8 cellular contexts compared by ENCODE assay signal in the genomic region with DNA sequence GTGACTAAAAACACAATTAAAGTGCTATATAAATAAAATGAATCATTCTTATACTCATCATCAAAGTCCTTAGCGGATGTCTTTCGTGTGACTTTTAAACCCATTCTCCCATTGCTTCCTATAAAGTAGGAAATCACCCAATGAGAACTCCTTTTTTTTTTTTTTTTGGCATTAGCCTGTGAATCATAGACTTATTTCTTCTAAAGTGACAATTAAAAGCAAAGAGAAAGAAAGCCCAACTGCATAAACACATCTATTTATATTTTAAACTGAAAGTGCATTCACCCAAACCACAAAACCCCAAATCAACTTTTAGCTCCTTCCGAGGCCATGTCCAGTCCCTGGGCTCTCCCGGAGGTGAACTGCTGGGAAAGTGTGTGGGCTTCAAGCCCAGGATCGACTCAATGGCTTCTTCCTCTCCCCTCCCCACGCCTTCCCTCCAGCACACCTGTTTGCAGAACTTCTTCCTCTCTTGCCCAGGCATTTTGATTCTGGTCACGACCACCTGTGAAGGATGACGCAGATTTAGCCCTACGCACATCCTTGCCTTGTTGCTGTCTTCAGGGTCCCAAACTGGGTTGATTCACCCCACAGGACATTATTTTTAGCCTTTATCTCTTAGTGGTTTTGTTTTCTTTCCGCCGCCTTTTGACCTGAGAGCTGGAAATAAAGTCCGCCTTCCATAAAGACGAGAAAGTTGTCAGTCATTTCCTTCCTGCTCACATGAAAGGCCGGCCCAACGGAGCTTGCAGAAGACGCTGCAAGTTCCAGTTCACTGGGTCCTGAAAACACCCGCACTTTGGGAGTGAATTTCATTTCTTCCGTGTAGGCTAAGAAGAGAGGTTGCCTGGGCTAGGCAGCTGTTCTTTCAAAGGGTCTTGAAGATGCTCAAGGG.
DNase-seq lines count a peak whose midpoint lies in the region; ATAC-seq and TF ChIP-seq lines count a peak whose summit lies in the region.

No MANE protein-coding gene starts in this region.

- H3K79me2 ChIP-seq in parathyroid adenoma, result no peaks in the 10 kb centered on the region

- no peak overlapping the region for H3K9ac ChIP-seq in parathyroid adenoma

- no peak overlapping the region for H2AFZ ChIP-seq in parathyroid adenoma

- peak overlapping the region; percentile 68 for H3K4me3 Mint-ChIP-seq in activated naive CD4-positive, alpha-beta T cell treated with anti-CD3 and anti-CD28 coated beads, Interleukin-2, amount 10 ng/mL, durations not matched to agents 7 days and 5 days
- peak overlapping the region; percentile 66 for H3K4me3 Mint-ChIP-seq in activated CD4-positive, alpha-beta T cell treated with anti-CD3 and anti-CD28 coated beads, Interleukin-2, amount 10 ng/mL, durations not matched to agents 7 days and 5 days

- peaks cover 20% of the 10 kb centered on the region for H3K27me3 Mint-ChIP-seq in activated naive CD4-positive, alpha-beta T cell treated with anti-CD3 and anti-CD28 coated beads, Interleukin-2, amount 10 ng/mL, durations not matched to agents 7 days and 5 days
- H3K27me3 Mint-ChIP-seq in activated CD4-positive, alpha-beta T cell treated with anti-CD3 and anti-CD28 coated beads, Interleukin-2, amount 10 ng/mL, durations not matched to agents 7 days and 5 days, result peaks cover 23% of the 10 kb centered on the region

- H3K4me1 Mint-ChIP-seq in activated naive CD4-positive, alpha-beta T cell treated with anti-CD3 and anti-CD28 coated beads, Interleukin-2, amount 10 ng/mL, durations not matched to agents 7 days and 5 days, result peaks cover 16% of the 10 kb centered on the region
- peaks cover 15% of the 10 kb centered on the region for H3K4me1 Mint-ChIP-seq in activated CD4-positive, alpha-beta T cell treated with anti-CD3 and anti-CD28 coated beads, Interleukin-2, amount 10 ng/mL, durations not matched to agents 7 days and 5 days

- H3K9me3 ChIP-seq in parathyroid adenoma (ENCODE audit: control insufficient read depth, low read length), result no peaks in the 10 kb centered on the region

- peak; percentile 82 for ATAC-seq in HG02981 (IDR thresholded peaks at IDR 0.05; ENCODE audit: unreplicated experiment)

- CTCF ChIA-PET in activated naive CD4-positive, alpha-beta T cell treated with anti-CD3 and anti-CD28 coated beads, Interleukin-2, amount 10 ng/mL, durations not matched to agents 7 days and 5 days (lab: Charles Lee), result interaction anchor here (0.5 to 1.2 kb wide), 5 partner anchors 13 to 531 kb away, joined by 3 read pairs; no protein-coding TSS in a partner anchor
- CTCF ChIA-PET in activated CD4-positive, alpha-beta T cell treated with anti-CD3 and anti-CD28 coated beads, Interleukin-2, amount 10 ng/mL, durations not matched to agents 7 days and 5 days (lab: Charles Lee), result interaction anchor here (0.6 kb wide), 1 partner anchor 227 kb away, joined by 3 read pairs; no protein-coding TSS in a partner anchor

- no peaks in the 10 kb centered on the region for H3K36me3 ChIP-seq in parathyroid adenoma (ENCODE audit: control insufficient read depth, insufficient read depth, low read length)

- no peaks in the 10 kb centered on the region for H3K9me3 Mint-ChIP-seq in activated naive CD4-positive, alpha-beta T cell treated with anti-CD3 and anti-CD28 coated beads, Interleukin-2, amount 10 ng/mL, durations not matched to agents 7 days and 5 days
- H3K9me3 Mint-ChIP-seq in activated CD4-positive, alpha-beta T cell treated with anti-CD3 and anti-CD28 coated beads, Interleukin-2, amount 10 ng/mL, durations not matched to agents 7 days and 5 days, result no peaks in the 10 kb centered on the region

- TF ChIP-seq CTCF in parathyroid adenoma (IDR thresholded peaks at IDR 0.05), result no peak

- POLR2A ChIA-PET in activated CD4-positive, alpha-beta T cell treated with anti-CD3 and anti-CD28 coated beads, Interleukin-2, amount 10 ng/mL, durations not matched to agents 7 days and 5 days (lab: Charles Lee), result no interaction called here

- H3K27ac ChIP-seq in parathyroid adenoma, result no peak overlapping the region

- no peaks in the 10 kb centered on the region for H3K36me3 Mint-ChIP-seq in activated naive CD4-positive, alpha-beta T cell treated with anti-CD3 and anti-CD28 coated beads, Interleukin-2, amount 10 ng/mL, durations not matched to agents 7 days and 5 days
- no peaks in the 10 kb centered on the region for H3K36me3 Mint-ChIP-seq in activated CD4-positive, alpha-beta T cell treated with anti-CD3 and anti-CD28 coated beads, Interleukin-2, amount 10 ng/mL, durations not matched to agents 7 days and 5 days (ENCODE audit: low read depth)

- H3K4me3 ChIP-seq in parathyroid adenoma (ENCODE audit: low read depth, low read length), result no peak overlapping the region

- peak overlapping the region; percentile 19 for H3K4me2 ChIP-seq in parathyroid adenoma (ENCODE audit: low read length)

- H3K4me1 ChIP-seq in parathyroid adenoma, result no peaks in the 10 kb centered on the region

- peak; percentile 31 for DNase-seq in activated naive CD4-positive, alpha-beta T cell treated with anti-CD3 and anti-CD28 coated beads, Interleukin-2, amount 10 ng/mL, durations not matched to agents 7 days and 5 days
- no peak for DNase-seq in activated naive CD4-positive, alpha-beta T cell (lab: John Stamatoyannopoulos, UW)
- DNase-seq in activated CD4-positive, alpha-beta T cell treated with anti-CD3 and anti-CD28 coated beads, Interleukin-2, amount 10 ng/mL, durations not matched to agents 7 days and 5 days, result peak; percentile 22
- DNase-seq in midbrain (lab: John Stamatoyannopoulos, UW) (no peak), SKM-1 (lab: John Stamatoyannopoulos, UW; ENCODE audit: unreplicated experiment) (no peak), EL (no peak)

- H3K27me3 ChIP-seq in parathyroid adenoma (ENCODE audit: control insufficient read depth, insufficient read depth, low read length), result no peaks in the 10 kb centered on the region

- H3K27ac Mint-ChIP-seq in activated naive CD4-positive, alpha-beta T cell treated with anti-CD3 and anti-CD28 coated beads, Interleukin-2, amount 10 ng/mL, durations not matched to agents 7 days and 5 days, result peak overlapping the region; percentile 71
- H3K27ac Mint-ChIP-seq in activated CD4-positive, alpha-beta T cell treated with anti-CD3 and anti-CD28 coated beads, Interleukin-2, amount 10 ng/mL, durations not matched to agents 7 days and 5 days, result peak overlapping the region; percentile 34

Comparison
In these comparisons a context has a peak if more than half of its experiments do, and no peak if none do; other contexts are left out.
1. DNase-seq: peak in activated naive CD4-positive, alpha-beta T cell treated with anti-CD3 and anti-CD28 coated beads, Interleukin-2, amount 10 ng/mL, durations not matched to agents 7 days and 5 days (single experiment) and activated CD4-positive, alpha-beta T cell treated with anti-CD3 and anti-CD28 coated beads, Interleukin-2, amount 10 ng/mL, durations not matched to agents 7 days and 5 days (single experiment); none in activated naive CD4-positive, alpha-beta T cell (0 of 4), midbrain (single experiment), SKM-1 (single experiment) and EL (single experiment).